Comparison of ENCODE assay signal across 18 cellular contexts in the genomic region with DNA sequence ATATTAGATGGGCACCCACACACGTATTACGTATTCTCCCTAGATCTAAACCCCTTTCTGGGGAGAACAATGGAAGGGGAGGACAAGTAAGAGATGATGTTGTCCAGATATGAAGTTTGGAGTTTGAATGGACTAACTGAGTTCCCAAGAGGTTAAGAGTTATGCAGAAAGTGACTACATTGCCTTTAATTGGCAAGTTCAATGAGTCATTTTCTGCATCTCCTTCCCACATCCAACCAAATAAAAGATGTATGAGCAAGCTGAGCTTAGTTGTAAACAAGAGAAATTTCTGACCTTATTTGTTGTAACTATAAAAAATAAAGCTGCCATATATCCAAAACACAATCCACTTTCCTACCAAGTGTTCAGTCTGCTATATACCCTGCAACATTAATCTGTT.
"Had no signal": no experiment of that assay in that cellular context is flagged by ENCODE, and none has a peak within 500 bp of the region (broad histone marks: within the 10 kb centered on the region; RNA-seq: fewer than 3 reads in every experiment).

No MANE protein-coding gene starts in this region.

- H3K4me3 ChIP-seq: ascending aorta, colonic mucosa, heart left ventricle, left ventricle myocardium inferior, prostate gland, upper lobe of left lung had no signal

- ATAC-seq: sciatic nerve had no signal

- DNase-seq: activated CD4-positive, alpha-beta memory T cell treated with anti-CD3 and anti-CD28 coated beads, Interleukin-2, amount 10 ng/mL, durations not matched to agents 7 days and 5 days; activated CD8-positive, alpha-beta memory T cell treated with anti-CD3 and anti-CD28 coated beads, Interleukin-2, amount 50 U/mL, for 4 hours; activated naive CD8-positive, alpha-beta T cell treated with anti-CD3 and anti-CD28 coated beads, Interleukin-2, amount 10 ng/mL, durations not matched to agents 7 days and 5 days; caudate nucleus; colonic mucosa; effector CD8-positive, alpha-beta T cell; heart left ventricle; islet precursor cell; left ventricle myocardium inferior; occipital lobe; stimulated activated CD4-positive, alpha-beta T cell treated with anti-CD3 and anti-CD28 coated beads, Interleukin-12 subunit alpha, Interleukin-12 subunit beta, amount 100 ng/mL, for 4 hours; stimulated activated naive CD4-positive, alpha-beta T cell treated with Interleukin-2 at 50 U/mL for 16 hours; SW 1271; upper lobe of left lung had no signal

- H3K27me3 ChIP-seq: ascending aorta, colonic mucosa, heart left ventricle, upper lobe of left lung had no signal

- H3K27ac ChIP-seq: ascending aorta, colonic mucosa, left ventricle myocardium inferior, prostate gland, upper lobe of left lung, VCaP had no signal

- H3K9me3 ChIP-seq: ascending aorta, colonic mucosa, left ventricle myocardium inferior, prostate gland, upper lobe of left lung had no signal

- H3K4me1 ChIP-seq: ascending aorta, colonic mucosa, left ventricle myocardium inferior, prostate gland, upper lobe of left lung had no signal

- H3K36me3 ChIP-seq: ascending aorta, colonic mucosa, heart left ventricle, left ventricle myocardium inferior, prostate gland, upper lobe of left lung had no signal
